ENCODE assay signal across 8 cellular contexts in the genomic region with DNA sequence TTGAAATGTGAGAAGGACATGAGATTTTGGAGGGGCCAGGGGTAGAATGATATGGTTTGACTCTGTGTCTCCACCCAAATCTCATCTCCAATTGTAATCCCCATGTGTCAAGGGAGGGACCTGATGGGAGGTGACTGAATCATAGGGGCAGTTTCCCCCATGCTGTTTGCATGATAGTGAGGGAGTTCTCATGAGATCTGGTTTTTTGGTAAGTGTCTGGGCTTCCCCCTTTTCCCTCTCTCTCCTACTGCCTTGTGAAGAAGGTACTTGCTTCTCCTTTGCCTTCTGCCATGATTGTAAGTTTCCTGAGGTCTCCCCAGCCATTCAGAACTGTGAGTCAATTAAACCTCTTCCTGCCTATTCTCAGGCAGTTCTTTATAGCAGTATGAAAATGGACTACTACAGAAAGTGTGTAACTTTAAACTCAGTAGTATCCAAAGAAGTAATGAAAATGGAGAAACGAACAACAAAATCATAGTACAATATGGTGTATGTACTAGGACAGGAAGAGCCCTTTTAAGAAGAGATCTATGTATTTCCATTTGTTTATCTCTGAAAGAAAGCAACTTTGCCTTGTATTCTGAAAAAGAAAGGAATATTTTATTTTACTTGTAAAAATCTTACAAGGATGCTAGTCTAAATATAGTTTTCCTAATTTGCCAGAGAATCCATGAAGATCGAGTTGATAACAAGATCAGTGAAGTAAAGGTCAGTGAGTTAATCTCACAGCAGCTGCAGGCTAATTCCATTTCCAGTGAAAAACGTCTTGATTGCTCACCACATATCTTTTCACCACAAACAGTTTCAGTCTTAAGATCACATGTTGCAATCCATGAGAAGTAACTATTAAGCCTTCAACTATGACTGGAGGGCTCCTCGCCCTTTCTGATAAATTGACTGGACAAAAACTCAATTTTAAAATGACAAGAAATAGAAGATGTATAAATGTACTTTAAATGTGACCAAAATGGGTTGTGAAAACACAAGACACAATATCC. TPM values are rescaled to one million over a fixed set of nuclear protein-coding genes. Genes with fewer than 3 reads are reported as not detected.
A peak's percentile ranks its signal among the peaks of the same experiment; 100 is the strongest.
DNase-seq lines count a peak whose midpoint lies in the region; ATAC-seq and TF ChIP-seq lines count a peak whose summit lies in the region.
"Had no signal": no experiment of that assay in that cellular context is flagged by ENCODE, and none has a peak within 500 bp of the region (broad histone marks: within the 10 kb centered on the region; RNA-seq: fewer than 3 reads in every experiment).

No MANE protein-coding gene starts in this region.

- H3K27me3 ChIP-seq in skeletal muscle satellite cell (ENCODE audit: control insufficient read depth, insufficient read depth, low read length): no peaks in the 10 kb centered on the region

- POLR2A ChIA-PET in RWPE1 (lab: Yijun Ruan, JAX; ENCODE audit: low non-redundant PET): no interaction called here

- H3K4me1 ChIP-seq in skeletal muscle satellite cell (ENCODE audit: control insufficient read depth, insufficient read depth, low read length): peaks cover 23% of the 10 kb centered on the region

- no peak for TF ChIP-seq CTCF in RWPE1 (conservative IDR thresholded peaks at IDR 0.05; ENCODE audit: low read depth)
- no peak for TF ChIP-seq CTCF in epithelial cell of proximal tubule (conservative IDR thresholded peaks at IDR 0.05; ENCODE audit: low read depth, low read length)

- H3K36me3 Mint-ChIP-seq in effector memory CD8-positive, alpha-beta T cell (ENCODE audit: insufficient read depth): peaks cover 6% of the 10 kb centered on the region

- H3K27me3 Mint-ChIP-seq in effector memory CD8-positive, alpha-beta T cell: no peaks in the 10 kb centered on the region

- H3K4me2 ChIP-seq in skeletal muscle satellite cell (ENCODE audit: low read length): peak overlapping the region; percentile 46

- H3K4me3 Mint-ChIP-seq in effector memory CD8-positive, alpha-beta T cell: no peak overlapping the region

- H3K4me3 ChIP-seq in epithelial cell of proximal tubule (ENCODE audit: low read depth, low read length) (no peak overlapping the region), skeletal muscle satellite cell (ENCODE audit: low read length) (no peak overlapping the region)

- DNase-seq in H4 (ENCODE audit: low spot score) (peak; percentile 84), RWPE1 (ENCODE audit: low spot score) (peak; percentile 72), epithelial cell of proximal tubule (ENCODE audit: low read depth) (peak; percentile 84), ureter (ENCODE audit: low spot score) (no peak)
- DNase-seq in effector memory CD8-positive, alpha-beta T cell: no peak
- DNase-seq: islet precursor cell had no signal

- no peak for ATAC-seq in GM18909 (IDR thresholded peaks at IDR 0.05; ENCODE audit: poor library complexity, unreplicated experiment)
- no peak for ATAC-seq in effector memory CD8-positive, alpha-beta T cell (replicated peaks)

- CTCF ChIA-PET in RWPE1 (lab: Yijun Ruan, JAX): interaction anchor here (0.8 kb wide), 1 partner anchor 164 kb away, joined by 4 read pairs; no protein-coding TSS in a partner anchor

- H3K27ac Mint-ChIP-seq in effector memory CD8-positive, alpha-beta T cell: peak overlapping the region in 1 of 2 donors; percentile 19

- H3K9me3 ChIP-seq in skeletal muscle satellite cell (replicated peaks; ENCODE audit: low read length): no peaks in the 10 kb centered on the region

- H3K9ac ChIP-seq in skeletal muscle satellite cell (ENCODE audit: low read depth, low read length): peak overlapping the region; percentile 57

- H3K36me3 ChIP-seq in skeletal muscle satellite cell (ENCODE audit: insufficient read depth, low read length): peaks cover 28% of the 10 kb centered on the region

- peaks cover 7 to 8% of the 10 kb centered on the region in 2 donors for H3K9me3 Mint-ChIP-seq in effector memory CD8-positive, alpha-beta T cell

- H3K4me1 Mint-ChIP-seq in effector memory CD8-positive, alpha-beta T cell (ENCODE audit: low read depth in 2 of 2): no peaks in the 10 kb centered on the region

- H3K27ac ChIP-seq in RWPE1: no peak overlapping the region

RNA-seq across cellular contexts. Expression of a gene that starts 20.5 kb away (rescaled TPM):
- total RNA-seq in H4 (2014; rRNA removed; shearing (Covaris generic)): 18.8 and 22.3 TPM in 2 replicates
- 14.1 and 14.7 TPM in 2 replicates for total RNA-seq in epithelial cell of proximal tubule
- 32.3 and 32.7 TPM in 2 replicates for total RNA-seq in skeletal muscle satellite cell (2012; rRNA removed)
- total RNA-seq in ureter: 37.0 TPM

RNA-seq across cellular contexts. Expression of a gene that starts 52.4 kb away (rescaled TPM):
- 197 and 219 TPM in 2 replicates for total RNA-seq in H4 (2014; rRNA removed; shearing (Covaris generic))
- total RNA-seq in epithelial cell of proximal tubule: 112 and 694 TPM in 2 replicates
- 2.0 and 3.5 TPM in 2 replicates for total RNA-seq in skeletal muscle satellite cell (2012; rRNA removed)
- 11.3 TPM for total RNA-seq in ureter

Comparison
In these comparisons a context has a peak if more than half of its experiments do, and no peak if none do; other contexts are left out.
1. DNase-seq: peak in H4 (single experiment), RWPE1 (single experiment) and epithelial cell of proximal tubule (single experiment); none in ureter (single experiment) and effector memory CD8-positive, alpha-beta T cell (0 of 3).